29 cellular contexts compared by ENCODE assay signal in genomic region chr2:16183345-16183744, GRCh38.
"Had no signal": no experiment of that assay in that cellular context is flagged by ENCODE, and none has a peak within 500 bp of the region (broad histone marks: within the 10 kb centered on the region; RNA-seq: fewer than 3 reads in every experiment).

No MANE protein-coding gene starts in this region.

- H3K36me3 ChIP-seq: brain microvascular endothelial cell, esophagus muscularis mucosa, gastrocnemius medialis, heart right ventricle had no signal

- H3K4me1 ChIP-seq: foreskin keratinocyte, gastrocnemius medialis had no signal

- DNase-seq: activated CD4-positive, alpha-beta memory T cell treated with anti-CD3 and anti-CD28 coated beads, Interleukin-2, amount 10 ng/mL, durations not matched to agents 7 days and 5 days; activated CD4-positive, alpha-beta T cell treated with anti-CD3 and anti-CD28 coated beads for 1 hour; activated CD4-positive, alpha-beta T cell treated with anti-CD3 and anti-CD28 coated beads for 4 hours; activated CD4-positive, alpha-beta T cell treated with anti-CD3 and anti-CD28 coated beads, Interleukin-2, amount 10 ng/mL, durations not matched to agents 7 days and 5 days; activated CD4-positive, alpha-beta T cell treated with anti-CD3 and anti-CD28 coated beads, Interleukin-2, amount 50 U/mL, for 4 hours; activated CD8-positive, alpha-beta memory T cell treated with anti-CD3 and anti-CD28 coated beads, Interleukin-2, amount 50 U/mL, for 48 hours; activated effector memory CD4-positive, alpha-beta T cell treated with Interleukin-2 at 50 U/mL for 16 hours; activated gamma-delta T cell treated with Interleukin-2 at 50 U/mL for 16 hours; activated naive CD4-positive, alpha-beta T cell treated with anti-CD3 and anti-CD28 coated beads, Interleukin-2, amount 50 U/mL, for 16 hours; activated naive CD4-positive, alpha-beta T cell treated with Interleukin-2 at 50 U/mL for 16 hours; activated T-cell treated with anti-CD3 and anti-CD28 coated beads for 4 hours; activated T-cell treated with anti-CD3 and anti-CD28 coated beads, Interleukin-2, amount 50 U/mL, for 24 hours; amniotic stem cell; anterior cingulate cortex; brain microvascular endothelial cell; dorsolateral prefrontal cortex; effector memory CD4-positive, alpha-beta T cell; erythroblast; foreskin keratinocyte; gastrocnemius medialis; heart right ventricle; T-helper 2 cell had no signal

- H3K4me3 ChIP-seq: coronary artery, dorsolateral prefrontal cortex, esophagus muscularis mucosa, gastrocnemius medialis, heart right ventricle had no signal

- H3K27ac Mint-ChIP-seq: activated CD4-positive, alpha-beta memory T cell treated with anti-CD3 and anti-CD28 coated beads, Interleukin-2, amount 10 ng/mL, durations not matched to agents 7 days and 5 days; activated CD4-positive, alpha-beta T cell treated with anti-CD3 and anti-CD28 coated beads, Interleukin-2, amount 10 ng/mL, durations not matched to agents 7 days and 5 days; activated naive CD8-positive, alpha-beta T cell; activated T-cell treated with anti-CD3 and anti-CD28 coated beads, Interleukin-2, amount 50 U/mL, for 24 hours; activated T-helper 17 cell treated with anti-CD3 and anti-CD28 coated beads, Interleukin-2, amount 50 U/mL, for 72 hours; dendritic cell treated with granulocyte-macrophage colony-stimulating factor and Interleukin-4, amounts not matched to agents 40 ng/mL and 50 ng/mL, for 4 days; WTC11 had no signal

- H3K36me3 Mint-ChIP-seq: activated naive CD8-positive, alpha-beta T cell; WTC11 had no signal

- H3K27ac ChIP-seq: brain microvascular endothelial cell, coronary artery, dorsolateral prefrontal cortex, esophagus muscularis mucosa, foreskin keratinocyte, gastrocnemius medialis, heart right ventricle had no signal

- H3K4me3 Mint-ChIP-seq: activated CD4-positive, alpha-beta memory T cell treated with anti-CD3 and anti-CD28 coated beads, Interleukin-2, amount 10 ng/mL, durations not matched to agents 7 days and 5 days; activated CD4-positive, alpha-beta T cell treated with anti-CD3 and anti-CD28 coated beads, Interleukin-2, amount 10 ng/mL, durations not matched to agents 7 days and 5 days; activated naive CD8-positive, alpha-beta T cell; activated T-cell treated with anti-CD3 and anti-CD28 coated beads, Interleukin-2, amount 50 U/mL, for 24 hours; activated T-helper 17 cell treated with anti-CD3 and anti-CD28 coated beads, Interleukin-2, amount 50 U/mL, for 72 hours; central memory CD8-positive, alpha-beta T cell; dendritic cell treated with granulocyte-macrophage colony-stimulating factor and Interleukin-4, amounts not matched to agents 40 ng/mL and 50 ng/mL, for 4 days; WTC11 had no signal

- ATAC-seq: activated T-helper 17 cell treated with anti-CD3 and anti-CD28 coated beads, Interleukin-2, amount 50 U/mL, for 72 hours; foreskin keratinocyte; gastrocnemius medialis; heart right ventricle; WTC11 had no signal

- H3K4me1 Mint-ChIP-seq: activated CD4-positive, alpha-beta memory T cell treated with anti-CD3 and anti-CD28 coated beads, Interleukin-2, amount 10 ng/mL, durations not matched to agents 7 days and 5 days; activated CD4-positive, alpha-beta T cell treated with anti-CD3 and anti-CD28 coated beads, Interleukin-2, amount 10 ng/mL, durations not matched to agents 7 days and 5 days; activated T-helper 17 cell treated with anti-CD3 and anti-CD28 coated beads, Interleukin-2, amount 50 U/mL, for 72 hours; central memory CD8-positive, alpha-beta T cell had no signal

- H3K27me3 Mint-ChIP-seq: activated CD4-positive, alpha-beta memory T cell treated with anti-CD3 and anti-CD28 coated beads, Interleukin-2, amount 10 ng/mL, durations not matched to agents 7 days and 5 days; activated CD4-positive, alpha-beta T cell treated with anti-CD3 and anti-CD28 coated beads, Interleukin-2, amount 10 ng/mL, durations not matched to agents 7 days and 5 days; activated naive CD8-positive, alpha-beta T cell; central memory CD8-positive, alpha-beta T cell; dendritic cell treated with granulocyte-macrophage colony-stimulating factor and Interleukin-4, amounts not matched to agents 40 ng/mL and 50 ng/mL, for 4 days had no signal

- H3K9me3 Mint-ChIP-seq: activated CD4-positive, alpha-beta memory T cell treated with anti-CD3 and anti-CD28 coated beads, Interleukin-2, amount 10 ng/mL, durations not matched to agents 7 days and 5 days; activated CD4-positive, alpha-beta T cell treated with anti-CD3 and anti-CD28 coated beads, Interleukin-2, amount 10 ng/mL, durations not matched to agents 7 days and 5 days; activated T-cell treated with anti-CD3 and anti-CD28 coated beads, Interleukin-2, amount 50 U/mL, for 24 hours; activated T-helper 17 cell treated with anti-CD3 and anti-CD28 coated beads, Interleukin-2, amount 50 U/mL, for 72 hours; central memory CD8-positive, alpha-beta T cell; dendritic cell treated with granulocyte-macrophage colony-stimulating factor and Interleukin-4, amounts not matched to agents 40 ng/mL and 50 ng/mL, for 4 days; WTC11 had no signal

- H3K27me3 ChIP-seq: brain microvascular endothelial cell, foreskin keratinocyte, gastrocnemius medialis had no signal

- H3K9me3 ChIP-seq: esophagus muscularis mucosa, gastrocnemius medialis, heart right ventricle had no signal
